In the genomic region with DNA sequence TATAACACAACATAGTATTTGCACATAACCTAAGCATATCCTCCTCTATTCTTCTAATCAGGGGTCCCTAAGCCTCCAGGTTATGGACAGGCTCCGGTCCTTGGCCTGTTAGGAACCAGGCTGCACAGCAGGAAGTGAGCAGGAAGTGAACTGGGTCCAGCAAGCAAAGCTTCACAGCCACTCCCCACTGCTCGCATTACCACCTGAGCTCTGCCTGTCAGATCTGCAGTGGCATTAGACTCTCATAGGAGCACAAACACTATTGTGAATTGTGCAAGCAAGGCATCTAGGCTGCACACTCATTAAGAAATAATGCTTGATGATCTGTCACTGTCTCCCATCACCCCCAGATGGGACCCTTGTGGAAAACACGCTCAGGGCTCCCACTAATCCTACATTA, we compare ENCODE assay signal across 8 cellular contexts. TPM values are rescaled to one million over a fixed set of nuclear protein-coding genes. Genes with fewer than 3 reads are reported as not detected.
A peak's percentile ranks its signal among the peaks of the same experiment; 100 is the strongest.
DNase-seq lines count a peak whose midpoint lies in the region; ATAC-seq and TF ChIP-seq lines count a peak whose summit lies in the region.

No MANE protein-coding gene starts in this region.

- H3K27me3 Mint-ChIP-seq in activated CD4-positive, alpha-beta T cell treated with anti-CD3 and anti-CD28 coated beads for 36 hours = no peaks in the 10 kb centered on the region
- no peaks in the 10 kb centered on the region for H3K27me3 Mint-ChIP-seq in progenitor cell of endocrine pancreas

- H3K4me1 Mint-ChIP-seq in activated CD4-positive, alpha-beta T cell treated with anti-CD3 and anti-CD28 coated beads for 36 hours = peaks cover 91% of the 10 kb centered on the region
- peaks cover 28% of the 10 kb centered on the region for H3K4me1 Mint-ChIP-seq in progenitor cell of endocrine pancreas (ENCODE audit: low read depth)

- H3K4me3 Mint-ChIP-seq in activated CD4-positive, alpha-beta T cell treated with anti-CD3 and anti-CD28 coated beads for 36 hours = no peak overlapping the region
- H3K4me3 Mint-ChIP-seq in progenitor cell of endocrine pancreas (ENCODE audit: low read depth) = no peak overlapping the region

- H3K27ac Mint-ChIP-seq in activated CD4-positive, alpha-beta T cell treated with anti-CD3 and anti-CD28 coated beads for 36 hours = peak overlapping the region; percentile 34
- peak overlapping the region; percentile 34 for H3K27ac Mint-ChIP-seq in progenitor cell of endocrine pancreas

- CTCF ChIA-PET in activated CD4-positive, alpha-beta T cell treated with anti-CD3 and anti-CD28 coated beads for 36 hours (lab: Charles Lee) = interaction anchor here (1.1 kb wide), 1 partner anchor 11 kb away, joined by 3 read pairs; no protein-coding TSS in a partner anchor

- no peaks in the 10 kb centered on the region for H3K9me3 Mint-ChIP-seq in activated CD4-positive, alpha-beta T cell treated with anti-CD3 and anti-CD28 coated beads for 36 hours (ENCODE audit: low read depth)
- no peaks in the 10 kb centered on the region for H3K9me3 Mint-ChIP-seq in progenitor cell of endocrine pancreas (ENCODE audit: low read depth)

- peak; percentile 34 for ATAC-seq in activated CD4-positive, alpha-beta T cell treated with anti-CD3 and anti-CD28 coated beads for 36 hours
- ATAC-seq in HG03196 (IDR thresholded peaks at IDR 0.05; ENCODE audit: unreplicated experiment) = peak; percentile 51

- POLR2A ChIA-PET in activated CD4-positive, alpha-beta T cell treated with anti-CD3 and anti-CD28 coated beads for 36 hours (lab: Charles Lee) = no interaction called here

- no peak for TF ChIP-seq CTCF in progenitor cell of endocrine pancreas (IDR thresholded peaks at IDR 0.05; ENCODE audit: unreplicated experiment)

- peak; percentile 32 for DNase-seq in activated CD4-positive, alpha-beta T cell treated with anti-CD3 and anti-CD28 coated beads for 36 hours
- no peak for DNase-seq in activated CD4-positive, alpha-beta T cell treated with anti-CD3 and anti-CD28 coated beads, Interleukin-2, amount 50 U/mL, for 4 hours
- peak; percentile 51 for DNase-seq in amniotic epithelial cell (ENCODE audit: low read depth)
- no peak for DNase-seq in progenitor cell of endocrine pancreas (ENCODE audit: low spot score, unreplicated experiment)
- no peak for DNase-seq in HCEC 1CT
- DNase-seq in stimulated activated naive CD4-positive, alpha-beta T cell treated with Interleukin-2 at 50 U/mL for 16 hours (lab: John Stamatoyannopoulos, UW) = no peak
- DNase-seq in posterior vena cava (ENCODE audit: low spot score) = no peak

- peaks cover 14% of the 10 kb centered on the region for H3K36me3 Mint-ChIP-seq in activated CD4-positive, alpha-beta T cell treated with anti-CD3 and anti-CD28 coated beads for 36 hours (ENCODE audit: low read depth)
- no peaks in the 10 kb centered on the region for H3K36me3 Mint-ChIP-seq in progenitor cell of endocrine pancreas (ENCODE audit: insufficient read depth)

- intact Hi-C loops in activated CD4-positive, alpha-beta T cell treated with anti-CD3 and anti-CD28 coated beads for 36 hours (cut with DNase I, micrococcal nuclease) = no loop called here
- intact Hi-C loops in posterior vena cava (cut with DNase I) = no loop called here

RNA-seq across cellular contexts. Expression of gene MSL2, which starts 9.8 kb away (rescaled TPM):
- total RNA-seq in activated CD4-positive, alpha-beta T cell treated with anti-CD3 and anti-CD28 coated beads for 36 hours = 10 to 100 TPM; 39.5 to 48.3 TPM
- total RNA-seq in progenitor cell of endocrine pancreas (39.9 and 42.0 TPM in 2 replicates), posterior vena cava (10 to 100 TPM; 22.8 to 23.0 TPM)

Comparison
In these comparisons a context has a peak if more than half of its experiments do, and no peak if none do; other contexts are left out.
1. DNase-seq: peak in activated CD4-positive, alpha-beta T cell treated with anti-CD3 and anti-CD28 coated beads for 36 hours (single experiment) and amniotic epithelial cell (single experiment); none in activated CD4-positive, alpha-beta T cell treated with anti-CD3 and anti-CD28 coated beads, Interleukin-2, amount 50 U/mL, for 4 hours (0 of 2), progenitor cell of endocrine pancreas (single experiment), HCEC 1CT (single experiment), stimulated activated naive CD4-positive, alpha-beta T cell treated with Interleukin-2 at 50 U/mL for 16 hours (single experiment) and posterior vena cava (single experiment).